Comparison of ENCODE assay signal across 1 cellular context in the genomic region with DNA sequence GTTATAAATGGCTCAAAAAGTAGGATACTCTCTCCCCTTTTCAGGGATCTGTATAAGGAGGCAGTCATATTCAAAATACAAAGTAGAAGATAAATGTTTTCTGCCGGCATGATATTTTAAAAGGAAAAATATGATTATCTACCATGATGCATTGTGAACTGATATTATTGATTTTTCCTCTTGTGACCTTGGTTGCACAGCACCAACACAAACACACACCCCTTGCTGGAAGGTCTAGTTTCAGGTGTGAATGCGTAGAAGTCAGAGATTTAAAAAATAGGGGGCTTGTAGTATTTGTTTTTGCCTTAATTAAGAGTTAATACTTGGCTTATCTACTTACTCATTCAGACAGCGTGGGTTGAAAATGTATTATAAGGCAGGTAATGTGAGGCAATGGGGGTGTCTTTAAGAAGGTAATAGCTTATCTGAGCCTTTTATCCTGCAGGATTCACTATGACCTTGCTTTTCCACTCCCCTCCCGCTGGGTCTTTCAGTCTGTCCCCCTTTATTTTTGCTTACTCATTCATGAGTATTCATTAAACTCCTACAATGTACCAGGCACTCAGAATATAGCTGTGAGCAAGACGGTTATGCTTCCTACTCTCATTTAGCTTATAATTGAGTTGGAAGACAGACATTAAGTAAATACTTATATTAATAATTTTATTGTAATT.
TF ChIP-seq lines count a peak whose summit lies in the region.

No MANE protein-coding gene starts in this region.

TF ChIP-seq in WTC11, 78 proteins besides CTCF, POLR2A, EP300 and RAD21 (continued from another document):
- TF ChIP-seq, protein P1, sequence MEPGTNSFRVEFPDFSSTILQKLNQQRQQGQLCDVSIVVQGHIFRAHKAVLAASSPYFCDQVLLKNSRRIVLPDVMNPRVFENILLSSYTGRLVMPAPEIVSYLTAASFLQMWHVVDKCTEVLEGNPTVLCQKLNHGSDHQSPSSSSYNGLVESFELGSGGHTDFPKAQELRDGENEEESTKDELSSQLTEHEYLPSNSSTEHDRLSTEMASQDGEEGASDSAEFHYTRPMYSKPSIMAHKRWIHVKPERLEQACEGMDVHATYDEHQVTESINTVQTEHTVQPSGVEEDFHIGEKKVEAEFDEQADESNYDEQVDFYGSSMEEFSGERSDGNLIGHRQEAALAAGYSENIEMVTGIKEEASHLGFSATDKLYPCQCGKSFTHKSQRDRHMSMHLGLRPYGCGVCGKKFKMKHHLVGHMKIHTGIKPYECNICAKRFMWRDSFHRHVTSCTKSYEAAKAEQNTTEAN (CRISPR knock-in tag; IDR thresholded peaks at IDR 0.05): no peak
